Comparison of ENCODE assay signal across 10 cellular contexts in genomic region chr18:31791817-31792579, GRCh38. TPM values are rescaled to one million over a fixed set of nuclear protein-coding genes. Genes with fewer than 3 reads are reported as not detected.
A peak's percentile ranks its signal among the peaks of the same experiment; 100 is the strongest.
DNase-seq lines count a peak whose midpoint lies in the region; ATAC-seq, FAIRE-seq and TF ChIP-seq lines count a peak whose summit lies in the region.
"Had no signal": no experiment of that assay in that cellular context is flagged by ENCODE, and none has a peak within 500 bp of the region (broad histone marks: within the 10 kb centered on the region; RNA-seq: fewer than 3 reads in every experiment).

No MANE protein-coding gene starts in this region.

- no peak overlapping the region for H3K9ac ChIP-seq in HepG2 (ENCODE audit: insufficient read depth, low read depth, low read length)

- no peaks in the 10 kb centered on the region for H3K36me3 ChIP-seq in HepG2 (replicated peaks in 1 of 2; ENCODE audit: control insufficient read depth in 1 of 2, insufficient read depth in 2 of 2, low read length in 2 of 2)

- intact Hi-C loops in HepG2 (cut with micrococcal nuclease; ENCODE audit: unreplicated experiment), result no loop called here
- intact Hi-C loops in dorsolateral prefrontal cortex (cut with DNase I), result no loop called here

- peaks cover 32% of the 10 kb centered on the region for H3K4me1 ChIP-seq in HepG2 (ENCODE audit: insufficient read depth, low read length)

- TF ChIP-seq CTCF in HepG2 (CRISPR knock-in tag; IDR thresholded peaks at IDR 0.05), result no peak
- no peak for TF ChIP-seq CTCF in dorsolateral prefrontal cortex (IDR thresholded peaks at IDR 0.05 in 54 of 56, conservative IDR thresholded peaks at IDR 0.05 in 2 of 56; ENCODE audit: low read depth in 1 of 56, partially characterized antibody in 56 of 56)

- peak; percentile 98 for ATAC-seq in GM18858 (IDR thresholded peaks at IDR 0.05; ENCODE audit: unreplicated experiment)
- peak; percentile 91 for ATAC-seq in GM21737 (IDR thresholded peaks at IDR 0.05; ENCODE audit: unreplicated experiment)
- ATAC-seq in HG03442 (IDR thresholded peaks at IDR 0.05; ENCODE audit: unreplicated experiment), result peak; percentile 94
- peak; percentile 73 for ATAC-seq in HepG2

- no peak overlapping the region for H3K4me2 ChIP-seq in HepG2 (ENCODE audit: low read depth, low read length)

- TF ChIP-seq RAD21 in HepG2 (CRISPR knock-in tag; IDR thresholded peaks at IDR 0.05), result no peak

- H2AFZ ChIP-seq in HepG2 (ENCODE audit: low read length), result no peak overlapping the region

- H3K27me3 ChIP-seq in HepG2 (ENCODE audit: control insufficient read depth in 1 of 2, insufficient read depth in 2 of 2, low read length in 2 of 2), result 0 out of 5 replicates have a peak, but pooled peaks cover 0 to 3% of the 10 kb centered on the region in 2 experiments
- no peaks in the 10 kb centered on the region for H3K27me3 ChIP-seq in dorsolateral prefrontal cortex

- no peak for TF ChIP-seq EP300 in HepG2 (IDR thresholded peaks at IDR 0.05; ENCODE audit: low read depth in 2 of 2, low read length in 2 of 2)
- no peak for TF ChIP-seq EP300 in HepG2 (CRISPR knock-in tag; IDR thresholded peaks at IDR 0.05; ENCODE audit: borderline replicate concordance)

- CTCF ChIA-PET in HepG2 (lab: Yijun Ruan, JAX; ENCODE audit: low intra/inter-chr PET ratio, low total read pairs), result no interaction called here

- WGBS in HepG2 (ENCODE audit: low lambda C conversion rate), result 65% methylated on average over 3 of the region's 6 CpGs

- H3K4me3 ChIP-seq in HepG2 (replicated peaks in 1 of 3; ENCODE audit: insufficient read depth in 1 of 3, low read depth in 2 of 3, low read length in 3 of 3) (no peak overlapping the region), dorsolateral prefrontal cortex (no peak overlapping the region)
- H3K4me3 ChIP-seq: coronary artery had no signal

- H3K79me2 ChIP-seq in HepG2 (ENCODE audit: insufficient read depth, low read length), result no peaks in the 10 kb centered on the region

- FAIRE-seq in HepG2 (lab: Jason Lieb, UNC), result no peak

- TF ChIP-seq POLR2A in HepG2 (IDR thresholded peaks at IDR 0.05; ENCODE audit: insufficient read depth in 1 of 2, low read depth in 2 of 2, low read length in 2 of 2), result no peak

- in situ Hi-C loops in HepG2 (cut with HindIII; ENCODE audit: extremely low pct_ligation_motif_present, low pct_unique_long_range_greater_than_20kb), result no loop called here

- POLR2A ChIA-PET in HepG2 (lab: Yijun Ruan, JAX), result no interaction called here

- no peaks in the 10 kb centered on the region for H4K20me1 ChIP-seq in HepG2 (ENCODE audit: insufficient read depth, low read length)

- H3K27ac ChIP-seq in HepG2 (ENCODE audit: extremely low read length, insufficient read depth, low read length) (no peak overlapping the region), dorsolateral prefrontal cortex (no peak overlapping the region)
- H3K27ac ChIP-seq: coronary artery had no signal

- H3K9me3 ChIP-seq in HepG2 (ENCODE audit: low read length), result no peaks in the 10 kb centered on the region

- no TSS peak for BruUV-seq in HepG2 (replicated peaks; lab: Mats Ljungman, UMichigan)

- no peak for DNase-seq in HepG2 (ENCODE audit: low spot score)
- no peak for DNase-seq in stimulated activated CD4-positive, alpha-beta T cell treated with anti-CD3 and anti-CD28 coated beads, Interleukin-2, amount 100 ng/mL, for 48 hours
- DNase-seq in dorsolateral prefrontal cortex, result no peak
- no peak for DNase-seq in T-helper 2 cell
- no peak for DNase-seq in islet precursor cell
- DNase-seq: DMS153 had no signal

TF ChIP-seq in HepG2, 621 proteins besides CTCF, POLR2A, EP300 and RAD21:
- TF ChIP-seq ZMYM3 (CRISPR knock-in tag; IDR thresholded peaks at IDR 0.05) (no peak), WIZ (CRISPR knock-in tag; IDR thresholded peaks at IDR 0.05) (no peak), NFYC (CRISPR knock-in tag; IDR thresholded peaks at IDR 0.05) (no peak), ZMYM2 (CRISPR knock-in tag; IDR thresholded peaks at IDR 0.05) (no peak), ZNF549 (CRISPR knock-in tag; IDR thresholded peaks at IDR 0.05) (no peak), ZNF678 (CRISPR knock-in tag; IDR thresholded peaks at IDR 0.05) (no peak), ETV5 (CRISPR knock-in tag; IDR thresholded peaks at IDR 0.05; ENCODE audit: borderline replicate concordance) (no peak), LBX2 (CRISPR knock-in tag; IDR thresholded peaks at IDR 0.05; ENCODE audit: borderline replicate concordance) (no peak), KLF12 (CRISPR knock-in tag; IDR thresholded peaks at IDR 0.05; ENCODE audit: borderline replicate concordance) (no peak)

RNA-seq across cellular contexts. Expression of gene SLC25A52, which starts 31.3 kb away (rescaled TPM):
- total RNA-seq in HepG2 (2016; rRNA removed; fragmentation: Illumina TruSeq; extraction: Trizol) (0.46 and 1.1 TPM in 2 replicates), dorsolateral prefrontal cortex (1 to 10 TPM in 11 of 120 experiments, under 1 TPM in 28, not detected in 81; 0.29 to 2.9 (median 0.75) TPM)
- total RNA-seq in HepG2 (2016; cell fraction: cytosol; rRNA removed; fragmentation: Illumina TruSeq; extraction: Trizol; ENCODE audit: low read depth), result 0.30 and 0.62 TPM in 2 replicates
- 0.46 and 0.58 TPM in 2 replicates for total RNA-seq in HepG2 (2016; cell fraction: insoluble cytoplasmic fraction; rRNA removed; fragmentation: Illumina TruSeq; extraction: Trizol)
- total RNA-seq in HepG2 (2016; cell fraction: membrane; rRNA removed; fragmentation: Illumina TruSeq; extraction: Trizol), result 0.40 and 0.45 TPM in 2 replicates
- total RNA-seq in HepG2 (2016; cell fraction: nucleus; rRNA removed; fragmentation: Illumina TruSeq; extraction: Trizol), result 0.43 TPM in 1 of 2 replicates, not detected in the other
- polyA plus RNA-seq in HepG2 (2011; rRNA removed), result not detected in 2 replicates
- polyA plus RNA-seq in HepG2 (2011; cell fraction: cytosol; rRNA removed), result 0.04 TPM in 1 of 2 replicates, not detected in the other
- polyA plus RNA-seq in HepG2 (2011; cell fraction: nucleus; rRNA removed), result not detected in 2 replicates
- polyA plus RNA-seq in HepG2 (2012), result not detected in 2 replicates
- polyA plus RNA-seq in HepG2 (2016; cell fraction: cytosol; fragmentation: Illumina TruSeq; extraction: Trizol; ENCODE audit: low read depth), result 0.09 TPM in 1 of 2 replicates, not detected in the other
- 0.20 TPM in 1 of 2 replicates, not detected in the other for polyA plus RNA-seq in HepG2 (2016; cell fraction: insoluble cytoplasmic fraction; fragmentation: Illumina TruSeq; extraction: Trizol; ENCODE audit: low read depth)
- polyA plus RNA-seq in HepG2 (2016; cell fraction: membrane; fragmentation: Illumina TruSeq; extraction: Trizol; ENCODE audit: low read depth), result 0.14 TPM in 1 of 2 replicates, not detected in the other
- 0.38 and 0.77 TPM in 2 replicates for polyA plus RNA-seq in HepG2 (2016; cell fraction: nucleus; fragmentation: Illumina TruSeq; extraction: Trizol; ENCODE audit: insufficient read depth, low read depth)
- not detected in 2 replicates for polyA minus RNA-seq in HepG2 (2011; rRNA and poly(A)+ RNA removed; ENCODE audit: low replicate concordance)
- not detected in 2 replicates for polyA minus RNA-seq in HepG2 (2011; cell fraction: cytosol; rRNA and poly(A)+ RNA removed)
- polyA minus RNA-seq in HepG2 (2011; cell fraction: nucleus; rRNA and poly(A)+ RNA removed), result not detected in 2 replicates
